15 cellular contexts compared by ENCODE assay signal in genomic region chr13:75836441-75836840, GRCh38.
DNase-seq lines count a peak whose midpoint lies in the region; ATAC-seq and TF ChIP-seq lines count a peak whose summit lies in the region.
"Had no signal": no experiment of that assay in that cellular context is flagged by ENCODE, and none has a peak within 500 bp of the region (broad histone marks: within the 10 kb centered on the region; RNA-seq: fewer than 3 reads in every experiment).

No MANE protein-coding gene starts in this region.

- no peaks in the 10 kb centered on the region for H3K4me1 ChIP-seq in GM23338 (ENCODE audit: insufficient read depth)
- H3K4me1 ChIP-seq in lower lobe of right lung = no peaks in the 10 kb centered on the region

- peaks cover 8% of the 10 kb centered on the region for H3K36me3 Mint-ChIP-seq in GM23338 (ENCODE audit: low read depth)

- H4K20me1 ChIP-seq in GM23338 (replicated peaks; ENCODE audit: insufficient read depth) = no peaks in the 10 kb centered on the region

- no peak overlapping the region for H2AFZ ChIP-seq in GM23338
- H2AFZ ChIP-seq: hepatocyte had no signal

- no peaks in the 10 kb centered on the region for H3K9me2 ChIP-seq in GM23338 (ENCODE audit: insufficient read depth)

- intact Hi-C loops in lower lobe of right lung (cut with DNase I) = no loop called here

- no peaks in the 10 kb centered on the region for H3K27me3 Mint-ChIP-seq in GM23338 (ENCODE audit: insufficient read depth, low read depth, poor library complexity)

- no peak for ATAC-seq in GM23338
- peak; percentile 91 to 95 for ATAC-seq in lower lobe of right lung
- ATAC-seq in GM18498 (IDR thresholded peaks at IDR 0.05; ENCODE audit: unreplicated experiment) = no peak
- ATAC-seq in GM19452 (IDR thresholded peaks at IDR 0.05; ENCODE audit: unreplicated experiment) = no peak
- ATAC-seq: SK-N-SH treated with all-trans-retinoic acid at 6 μM for 48 hours had no signal

- no peak overlapping the region for H3K27ac Mint-ChIP-seq in GM23338

- H3K27me3 ChIP-seq in GM23338 (ENCODE audit: insufficient read depth) = no peaks in the 10 kb centered on the region
- no peaks in the 10 kb centered on the region for H3K27me3 ChIP-seq in lower lobe of right lung (ENCODE audit: low read depth)
- H3K27me3 ChIP-seq: hepatocyte, MG63 had no signal

- H3K9me3 Mint-ChIP-seq in GM23338 = peaks cover 1% of the 10 kb centered on the region; the same call in 1 of the 3 replicates

- no peak for TF ChIP-seq CTCF in C4-2B (conservative IDR thresholded peaks at IDR 0.05)
- TF ChIP-seq CTCF in GM23338 (conservative IDR thresholded peaks at IDR 0.05; ENCODE audit: low read depth in 2 of 2) = no peak
- TF ChIP-seq CTCF in lower lobe of right lung (IDR thresholded peaks at IDR 0.05) = no peak

- no peak overlapping the region for H3K4me3 Mint-ChIP-seq in GM23338

- no peaks in the 10 kb centered on the region for H3K79me2 ChIP-seq in GM23338 (replicated peaks; ENCODE audit: insufficient read depth)

- no peaks in the 10 kb centered on the region for H3K9me3 ChIP-seq in lower lobe of right lung
- H3K9me3 ChIP-seq: MG63 had no signal

- H3F3A ChIP-seq in GM23338 (replicated peaks; ENCODE audit: low read depth) = no peaks in the 10 kb centered on the region

- H3K4me1 Mint-ChIP-seq in GM23338 = peaks cover 6% of the 10 kb centered on the region

- H3K4me2 ChIP-seq in GM23338 = no peak overlapping the region
- H3K4me2 ChIP-seq: hepatocyte had no signal

- no peaks in the 10 kb centered on the region for H3K36me3 ChIP-seq in GM23338 (ENCODE audit: insufficient read depth)
- peaks cover 23% of the 10 kb centered on the region for H3K36me3 ChIP-seq in lower lobe of right lung

- no peak overlapping the region for H3K4me3 ChIP-seq in GM23338
- H3K4me3 ChIP-seq in lower lobe of right lung = no peak overlapping the region
- H3K4me3 ChIP-seq: hepatocyte, MG63 had no signal

- H3K27ac ChIP-seq in C4-2B = peak overlapping the region; percentile 36; the same call in 1 of the 2 replicates
- H3K27ac ChIP-seq in GM23338 (ENCODE audit: low read depth) = no peak overlapping the region
- H3K27ac ChIP-seq in lower lobe of right lung = no peak overlapping the region
- H3K27ac ChIP-seq: hepatocyte had no signal

- DNase-seq in GM23338 (ENCODE audit: low spot score) (peak; percentile 24), NCI-H774 (lab: John Stamatoyannopoulos, UW) (peak; percentile 35), lower lobe of right lung (peak; percentile 71), ecto neural progenitor cell (ENCODE audit: low spot score) (no peak), NCI-H526 (lab: John Stamatoyannopoulos, UW) (no peak)
- DNase-seq: effector CD8-positive, alpha-beta T cell; MG63; NCI-H2227 treated with DMSO at 0.1 percent for 48 hours; stimulated activated CD4-positive, alpha-beta T cell treated with anti-CD3 and anti-CD28 coated beads, Interleukin-2, amount 100 ng/mL, for 48 hours; substantia nigra had no signal

TF ChIP-seq in GM23338, 12 proteins besides CTCF, POLR2A, EP300 and RAD21 (continues in another document):
- TF ChIP-seq POLR2AphosphoS5 (IDR thresholded peaks at IDR 0.05; ENCODE audit: low read depth) = no peak
- no peak for TF ChIP-seq ETS1 (IDR thresholded peaks at IDR 0.05)
- TF ChIP-seq REST (IDR thresholded peaks at IDR 0.05; ENCODE audit: unreplicated experiment) = no peak
- TF ChIP-seq NANOG (IDR thresholded peaks at IDR 0.05; ENCODE audit: borderline replicate concordance) = no peak
- no peak for TF ChIP-seq EZH2phosphoT487 (IDR thresholded peaks at IDR 0.05; ENCODE audit: unreplicated experiment)
- TF ChIP-seq ZNF331 (CRISPR knock-in tag; IDR thresholded peaks at IDR 0.05; ENCODE audit: low read depth) = no peak
- TF ChIP-seq STAT1 (IDR thresholded peaks at IDR 0.05; ENCODE audit: unreplicated experiment) = no peak
- TF ChIP-seq ZNF114 (CRISPR knock-in tag; IDR thresholded peaks at IDR 0.05) = no peak
- no peak for TF ChIP-seq EZH2 (IDR thresholded peaks at IDR 0.05; ENCODE audit: low read depth, unreplicated experiment)
- no peak for TF ChIP-seq CREB1 (CRISPR knock-in tag; IDR thresholded peaks at IDR 0.05; ENCODE audit: low read depth)

Comparison
In these comparisons a context has a peak if more than half of its experiments do, and no peak if none do; other contexts are left out.
1. ATAC-seq: peak in lower lobe of right lung (2 of 2); none in GM23338 (single experiment), GM18498 (single experiment) and GM19452 (single experiment).
2. DNase-seq: peak in GM23338 (single experiment), NCI-H774 (single experiment) and lower lobe of right lung (single experiment); none in ecto neural progenitor cell (single experiment) and NCI-H526 (0 of 2).